ENCODE assay signal across 13 cellular contexts in genomic region chr1:223341111-223341510, GRCh38. TPM values are rescaled to one million over a fixed set of nuclear protein-coding genes. Genes with fewer than 3 reads are reported as not detected.
DNase-seq lines count a peak whose midpoint lies in the region; ATAC-seq and TF ChIP-seq lines count a peak whose summit lies in the region.
"Had no signal": no experiment of that assay in that cellular context is flagged by ENCODE, and none has a peak within 500 bp of the region (broad histone marks: within the 10 kb centered on the region; RNA-seq: fewer than 3 reads in every experiment).

No MANE protein-coding gene starts in this region.

- H3K27me3 ChIP-seq in heart left ventricle (no peaks in the 10 kb centered on the region), thyroid gland (no peaks in the 10 kb centered on the region)
- no peaks in the 10 kb centered on the region for H3K27me3 ChIP-seq in CD8-positive, alpha-beta memory T cell (ENCODE audit: insufficient read depth, low read length, poor library complexity, severe bottlenecking)

- H3K27ac Mint-ChIP-seq in CD8-positive, alpha-beta memory T cell, result no peak overlapping the region
- H3K27ac Mint-ChIP-seq in activated T-helper 1 cell treated with anti-CD3 and anti-CD28 coated beads, Interleukin-12 subunit alpha, Interleukin-12 subunit beta, Interleukin-2, Interleukin-4 antibody, amounts not matched to agents 30 ng/mL and 10 ng/mL and 1 ng/mL, durations not matched to agents 14 hours and 24 hours and 36 hours, result no peak overlapping the region
- no peak overlapping the region for H3K27ac Mint-ChIP-seq in osteocyte (ENCODE audit: unreplicated experiment)

- H3K4me3 Mint-ChIP-seq in CD8-positive, alpha-beta memory T cell, result no peak overlapping the region
- H3K4me3 Mint-ChIP-seq in activated T-helper 1 cell treated with anti-CD3 and anti-CD28 coated beads, Interleukin-12 subunit alpha, Interleukin-12 subunit beta, Interleukin-2, Interleukin-4 antibody, amounts not matched to agents 30 ng/mL and 10 ng/mL and 1 ng/mL, durations not matched to agents 14 hours and 24 hours and 36 hours, result no peak overlapping the region
- H3K4me3 Mint-ChIP-seq in osteocyte (ENCODE audit: unreplicated experiment), result no peak overlapping the region
- H3K4me3 Mint-ChIP-seq: central memory CD8-positive, alpha-beta T cell had no signal

- WGBS in heart left ventricle, 4 donors, result 28 to 58% (median 46%) methylated on average over 7 of the region's 7 CpGs
- 61 to 63% methylated on average over 4 to 7 of the region's 7 CpGs for WGBS in thyroid gland, 2 donors

- DNase-seq in NCI-H524 (lab: John Stamatoyannopoulos, UW), result peak; percentile 34 to 80
- DNase-seq in NCI-H524 treated with DMSO at 0.1 percent for 48 hours (lab: John Stamatoyannopoulos, UW), result no peak
- DNase-seq in amygdala (lab: John Stamatoyannopoulos, UW), result peak in 43 of 56 donors; percentile 8 to 69 (median 40)
- DNase-seq in heart left ventricle, result peak; percentile 67 to 87 (median 71)
- peak; percentile 11 to 22 for DNase-seq in thyroid gland
- no peak for DNase-seq in CD8-positive, alpha-beta memory T cell
- DNase-seq in activated T-helper 1 cell treated with anti-CD3 and anti-CD28 coated beads, Interleukin-12 subunit alpha, Interleukin-12 subunit beta, Interleukin-2, Interleukin-4 antibody, amounts not matched to agents 30 ng/mL and 10 ng/mL and 1 ng/mL, durations not matched to agents 14 hours and 24 hours and 36 hours (ENCODE audit: low spot score), result no peak
- DNase-seq in osteocyte (ENCODE audit: extremely low spot score, unreplicated experiment), result no peak
- DNase-seq: activated CD8-positive, alpha-beta memory T cell treated with anti-CD3 and anti-CD28 coated beads for 24 hours had no signal

- POLR2A ChIA-PET in CD8-positive, alpha-beta memory T cell (lab: Charles Lee), result no interaction called here

- H3K27ac ChIP-seq in heart left ventricle (peak overlapping the region in 9 of 12 donors; percentile 17 to 85 (median 43)), thyroid gland (no peak overlapping the region)
- no peak overlapping the region for H3K27ac ChIP-seq in CD8-positive, alpha-beta memory T cell (ENCODE audit: low read depth, low read length)
- H3K27ac ChIP-seq: A549 had no signal

- peak; percentile 81 to 92 (median 87) for ATAC-seq in heart left ventricle
- ATAC-seq: A549 had no signal

- no peaks in the 10 kb centered on the region for H3K36me3 ChIP-seq in heart left ventricle
- H3K36me3 ChIP-seq in thyroid gland, result no peaks in the 10 kb centered on the region
- H3K36me3 ChIP-seq in CD8-positive, alpha-beta memory T cell (ENCODE audit: insufficient read depth, low read length), result no peaks in the 10 kb centered on the region

- no peak for TF ChIP-seq POLR2A in heart left ventricle (IDR thresholded peaks at IDR 0.05)
- TF ChIP-seq POLR2A in thyroid gland (IDR thresholded peaks at IDR 0.05), result no peak

- H3K4me1 Mint-ChIP-seq in CD8-positive, alpha-beta memory T cell, result no peaks in the 10 kb centered on the region
- no peaks in the 10 kb centered on the region for H3K4me1 Mint-ChIP-seq in activated T-helper 1 cell treated with anti-CD3 and anti-CD28 coated beads, Interleukin-12 subunit alpha, Interleukin-12 subunit beta, Interleukin-2, Interleukin-4 antibody, amounts not matched to agents 30 ng/mL and 10 ng/mL and 1 ng/mL, durations not matched to agents 14 hours and 24 hours and 36 hours (ENCODE audit: low read depth)
- H3K4me1 Mint-ChIP-seq in osteocyte (ENCODE audit: unreplicated experiment), result no peaks in the 10 kb centered on the region
- H3K4me1 Mint-ChIP-seq: central memory CD8-positive, alpha-beta T cell had no signal

- TF ChIP-seq CTCF in heart left ventricle (IDR thresholded peaks at IDR 0.05) (no peak), thyroid gland (IDR thresholded peaks at IDR 0.05) (no peak), osteocyte (IDR thresholded peaks at IDR 0.05) (no peak)

- peaks cover 0 to 2% (median 0%) of the 10 kb centered on the region in 3 donors for H3K36me3 Mint-ChIP-seq in CD8-positive, alpha-beta memory T cell
- H3K36me3 Mint-ChIP-seq in activated T-helper 1 cell treated with anti-CD3 and anti-CD28 coated beads, Interleukin-12 subunit alpha, Interleukin-12 subunit beta, Interleukin-2, Interleukin-4 antibody, amounts not matched to agents 30 ng/mL and 10 ng/mL and 1 ng/mL, durations not matched to agents 14 hours and 24 hours and 36 hours (ENCODE audit: low read depth), result no peaks in the 10 kb centered on the region
- no peaks in the 10 kb centered on the region for H3K36me3 Mint-ChIP-seq in osteocyte (ENCODE audit: unreplicated experiment)

- H3K4me3 ChIP-seq in heart left ventricle (no peak overlapping the region), thyroid gland (replicated peaks in 1 of 3) (no peak overlapping the region)
- H3K4me3 ChIP-seq in CD8-positive, alpha-beta memory T cell (ENCODE audit: low read length), result no peak overlapping the region
- H3K4me3 ChIP-seq: A549 had no signal

- H3K9me3 Mint-ChIP-seq in CD8-positive, alpha-beta memory T cell, result no peaks in the 10 kb centered on the region
- H3K9me3 Mint-ChIP-seq in activated T-helper 1 cell treated with anti-CD3 and anti-CD28 coated beads, Interleukin-12 subunit alpha, Interleukin-12 subunit beta, Interleukin-2, Interleukin-4 antibody, amounts not matched to agents 30 ng/mL and 10 ng/mL and 1 ng/mL, durations not matched to agents 14 hours and 24 hours and 36 hours, result no peaks in the 10 kb centered on the region
- H3K9me3 Mint-ChIP-seq in osteocyte (ENCODE audit: unreplicated experiment), result no peaks in the 10 kb centered on the region
- H3K9me3 Mint-ChIP-seq: central memory CD8-positive, alpha-beta T cell had no signal

- no peaks in the 10 kb centered on the region for H3K9me3 ChIP-seq in heart left ventricle
- H3K9me3 ChIP-seq in thyroid gland, result no peaks in the 10 kb centered on the region
- H3K9me3 ChIP-seq in CD8-positive, alpha-beta memory T cell (ENCODE audit: low read length), result no peaks in the 10 kb centered on the region
- H3K9me3 ChIP-seq: A549 had no signal

- intact Hi-C loops in heart left ventricle (cut with DNase I) (loop anchor here in 1 of 10 donors (10.0 kb wide), 1 partner anchor 196 kb away; the partner anchor contains the start of gene TLR5), thyroid gland (cut with DNase I) (no loop called here)
- intact Hi-C loops in activated T-helper 1 cell treated with anti-CD3 and anti-CD28 coated beads, Interleukin-12 subunit alpha, Interleukin-12 subunit beta, Interleukin-2, Interleukin-4 antibody, amounts not matched to agents 30 ng/mL and 10 ng/mL and 1 ng/mL, durations not matched to agents 14 hours and 24 hours and 36 hours (cut with micrococcal nuclease), result no loop called here

- H3K4me1 ChIP-seq in heart left ventricle, result peaks cover 0 to 69% (median 17%) of the 10 kb centered on the region in 12 donors
- H3K4me1 ChIP-seq in thyroid gland, result no peaks in the 10 kb centered on the region
- no peaks in the 10 kb centered on the region for H3K4me1 ChIP-seq in CD8-positive, alpha-beta memory T cell (ENCODE audit: insufficient read depth, low read length)
- H3K4me1 ChIP-seq: A549 had no signal

- H3K27me3 Mint-ChIP-seq in CD8-positive, alpha-beta memory T cell, result peaks cover 0 to 12% of the 10 kb centered on the region in 2 donors
- H3K27me3 Mint-ChIP-seq in activated T-helper 1 cell treated with anti-CD3 and anti-CD28 coated beads, Interleukin-12 subunit alpha, Interleukin-12 subunit beta, Interleukin-2, Interleukin-4 antibody, amounts not matched to agents 30 ng/mL and 10 ng/mL and 1 ng/mL, durations not matched to agents 14 hours and 24 hours and 36 hours (ENCODE audit: insufficient read depth), result peaks cover 2% of the 10 kb centered on the region
- peaks cover 5% of the 10 kb centered on the region for H3K27me3 Mint-ChIP-seq in osteocyte (ENCODE audit: unreplicated experiment)

- CTCF ChIA-PET in CD8-positive, alpha-beta memory T cell (lab: Charles Lee), result no interaction called here

RNA-seq across cellular contexts. Expression of gene SUSD4, which starts 22.9 kb away (rescaled TPM):
- total RNA-seq in heart left ventricle (10 to 100 TPM in 1 of 9 donors, 1 to 10 TPM in 8; 1.4 to 27.2 (median 2.4) TPM), thyroid gland (1 to 10 TPM in 2 of 4 donors, under 1 TPM in 2; 0.54 to 2.8 (median 0.92) TPM), osteocyte (not detected in 2 replicates)
- 1 to 10 TPM in 1 of 2 donors, under 1 TPM in 1; 0.40 to 5.0 TPM for polyA plus RNA-seq in heart left ventricle
- total RNA-seq in CD8-positive, alpha-beta memory T cell, result under 1 TPM; 0.16 to 0.18 TPM
- 4.2 TPM for polyA plus RNA-seq in CD8-positive, alpha-beta memory T cell
- not detected in 2 replicates for total RNA-seq in activated T-helper 1 cell treated with anti-CD3 and anti-CD28 coated beads, Interleukin-12 subunit alpha, Interleukin-12 subunit beta, Interleukin-2, Interleukin-4 antibody, amounts not matched to agents 30 ng/mL and 10 ng/mL and 1 ng/mL, durations not matched to agents 14 hours and 24 hours and 36 hours

RNA-seq across cellular contexts. Expression of gene CCDC185, which starts 52.1 kb away (rescaled TPM):
- total RNA-seq in heart left ventricle (not detected), thyroid gland (under 1 TPM in 1 of 4 donors, not detected in 3; 0.27 TPM), osteocyte (not detected in 2 replicates)
- not detected for polyA plus RNA-seq in heart left ventricle
- not detected for total RNA-seq in CD8-positive, alpha-beta memory T cell
- not detected for polyA plus RNA-seq in CD8-positive, alpha-beta memory T cell
- not detected in 2 replicates for total RNA-seq in activated T-helper 1 cell treated with anti-CD3 and anti-CD28 coated beads, Interleukin-12 subunit alpha, Interleukin-12 subunit beta, Interleukin-2, Interleukin-4 antibody, amounts not matched to agents 30 ng/mL and 10 ng/mL and 1 ng/mL, durations not matched to agents 14 hours and 24 hours and 36 hours
- total RNA-seq: urinary bladder had no signal
- polyA plus RNA-seq: neural cell, urinary bladder had no signal

Comparison
In these comparisons a context has a peak if more than half of its experiments do, and no peak if none do; other contexts are left out.
1. DNase-seq: peak in NCI-H524 (2 of 2), amygdala (43 of 56), heart left ventricle (5 of 5) and thyroid gland (2 of 2); none in NCI-H524 treated with DMSO at 0.1 percent for 48 hours (single experiment), CD8-positive, alpha-beta memory T cell (0 of 5), activated T-helper 1 cell treated with anti-CD3 and anti-CD28 coated beads, Interleukin-12 subunit alpha, Interleukin-12 subunit beta, Interleukin-2, Interleukin-4 antibody, amounts not matched to agents 30 ng/mL and 10 ng/mL and 1 ng/mL, durations not matched to agents 14 hours and 24 hours and 36 hours (single experiment) and osteocyte (single experiment).
2. H3K27ac ChIP-seq: peak in heart left ventricle (9 of 12); none in thyroid gland (0 of 3) and CD8-positive, alpha-beta memory T cell (single experiment).